Comparison of ENCODE assay signal across 10 cellular contexts in genomic region chr1:54324750-54325704, GRCh38.
DNase-seq lines count a peak whose midpoint lies in the region; ATAC-seq and TF ChIP-seq lines count a peak whose summit lies in the region.
"Had no signal": no experiment of that assay in that cellular context is flagged by ENCODE, and none has a peak within 500 bp of the region (broad histone marks: within the 10 kb centered on the region; RNA-seq: fewer than 3 reads in every experiment).

No MANE protein-coding gene starts in this region.

- peak overlapping the region; percentile 53 for H3K27ac ChIP-seq in AG04450 (ENCODE audit: low read depth, low read length)
- H3K27ac ChIP-seq in heart right ventricle = peak overlapping the region in 8 of 10 donors; percentile 0 to 82 (median 66)
- peak overlapping the region; percentile 26 to 75 for H3K27ac ChIP-seq in ovary

- no peaks in the 10 kb centered on the region for H3K36me3 Mint-ChIP-seq in chondrocyte (ENCODE audit: low read depth)

- TF ChIP-seq CTCF in AG04450 (IDR thresholded peaks at IDR 0.05; ENCODE audit: low read depth, low read length) (no peak), heart right ventricle (IDR thresholded peaks at IDR 0.05) (no peak), ovary (IDR thresholded peaks at IDR 0.05) (no peak), chondrocyte (IDR thresholded peaks at IDR 0.05) (no peak)

- no peaks in the 10 kb centered on the region for H3K9me3 ChIP-seq in AG04450 (ENCODE audit: control insufficient read depth, insufficient read depth, low read length)
- H3K9me3 ChIP-seq in heart right ventricle = no peaks in the 10 kb centered on the region
- H3K9me3 ChIP-seq in ovary = no peaks in the 10 kb centered on the region
- H3K9me3 ChIP-seq: MG63 had no signal

- intact Hi-C loops in heart right ventricle (cut with DNase I) = loop anchor here in 3 of 10 donors (5.0 to 10.0 kb wide), 3 partner anchors 62 to 80 kb away; partner anchors contain the start of gene SSBP3 (in 1 of the 3)
- intact Hi-C loops in ovary (cut with DNase I) = loop anchor here in 2 of 4 donors (5.0 to 10.0 kb wide), 3 partner anchors 33 to 60 kb away; no protein-coding TSS in a partner anchor

- H3K4me1 ChIP-seq in heart right ventricle (peaks cover 30 to 83% (median 73%) of the 10 kb centered on the region in 9 donors), ovary (ENCODE audit: insufficient read depth) (peaks cover 63% of the 10 kb centered on the region)

- 46 to 48% methylated on average over 16 of the region's 16 CpGs for WGBS in heart right ventricle, 2 donors
- WGBS in ovary, 3 donors = 24 to 26% (median 24%) methylated on average over 16 of the region's 16 CpGs

- no peak overlapping the region for H3K4me3 Mint-ChIP-seq in chondrocyte (ENCODE audit: unreplicated experiment)

- no peaks in the 10 kb centered on the region for H3K9me3 Mint-ChIP-seq in chondrocyte (ENCODE audit: low read depth)

- CTCF ChIA-PET in AG04450 (lab: Charles Lee) = interaction anchor here (1.1 kb wide), 1 partner anchor 9 kb away, joined by 4 read pairs; no protein-coding TSS in a partner anchor

- POLR2A ChIA-PET in AG04450 (lab: Yijun Ruan, JAX) = interaction anchor here (1.0 kb wide), 1 partner anchor 10 kb away, joined by 4 read pairs; no protein-coding TSS in a partner anchor

- TF ChIP-seq POLR2A in ovary (IDR thresholded peaks at IDR 0.05) = no peak

- TF ChIP-seq EP300 in ovary (IDR thresholded peaks at IDR 0.05) = no peak

- no peaks in the 10 kb centered on the region for H3K27me3 ChIP-seq in AG04450 (ENCODE audit: control insufficient read depth, insufficient read depth, low read length)
- H3K27me3 ChIP-seq in heart right ventricle = no peaks in the 10 kb centered on the region
- no peaks in the 10 kb centered on the region for H3K27me3 ChIP-seq in ovary
- H3K27me3 ChIP-seq: MG63 had no signal

- no peak for DNase-seq in AG04450 (ENCODE audit: low read depth, low spot score)
- peak; percentile 83 for DNase-seq in amniotic epithelial cell (ENCODE audit: low read depth)
- no peak for DNase-seq in heart right ventricle
- DNase-seq in ovary = peak; percentile 66 to 79 (median 71)
- DNase-seq in stimulated activated CD8-positive, alpha-beta memory T cell treated with anti-CD3 and anti-CD28 coated beads, Interleukin-4, amount 100 ng/mL, for 48 hours = no peak
- no peak for DNase-seq in NCI-H1417 (lab: John Stamatoyannopoulos, UW)
- no peak for DNase-seq in chondrocyte (ENCODE audit: low spot score)
- DNase-seq: activated T-cell treated with anti-CD3 and anti-CD28 coated beads for 4 hours, MG63 had no signal

- H3K4me1 Mint-ChIP-seq in chondrocyte (ENCODE audit: low read depth) = peaks cover 15% of the 10 kb centered on the region

- H3K27ac Mint-ChIP-seq in chondrocyte (ENCODE audit: unreplicated experiment) = no peak overlapping the region

- H3K4me3 ChIP-seq in AG04450 (ENCODE audit: low read depth, low read length) (no peak overlapping the region; the same call in 1 of the 2 replicates), heart right ventricle (peak overlapping the region in 1 of 10 donors; percentile 2), ovary (no peak overlapping the region)
- H3K4me3 ChIP-seq: MG63 had no signal

- no peaks in the 10 kb centered on the region for H3K36me3 ChIP-seq in heart right ventricle
- no peaks in the 10 kb centered on the region for H3K36me3 ChIP-seq in ovary
- H3K36me3 ChIP-seq: MG63 had no signal

- ATAC-seq in heart right ventricle = peak in 7 of 8 donors; percentile 23 to 63 (median 48)
- no peak for ATAC-seq in GM21367 (IDR thresholded peaks at IDR 0.05; ENCODE audit: unreplicated experiment)

- H3K27me3 Mint-ChIP-seq in chondrocyte (ENCODE audit: low read depth) = no peaks in the 10 kb centered on the region

Comparison
In these comparisons a context has a peak if more than half of its experiments do, and no peak if none do; other contexts are left out.
1. DNase-seq: peak in amniotic epithelial cell (single experiment) and ovary (5 of 5); none in AG04450 (single experiment), heart right ventricle (0 of 2), stimulated activated CD8-positive, alpha-beta memory T cell treated with anti-CD3 and anti-CD28 coated beads, Interleukin-4, amount 100 ng/mL, for 48 hours (single experiment), NCI-H1417 (0 of 3) and chondrocyte (single experiment).
2. Peak in every context shown above with its lines, with median percentiles within 50 percentile points of each other: H3K27ac ChIP-seq.